Comparison of ENCODE assay signal across 27 cellular contexts in genomic region chr1:236875975-236876374, GRCh38.
"Had no signal": no experiment of that assay in that cellular context is flagged by ENCODE, and none has a peak within 500 bp of the region (broad histone marks: within the 10 kb centered on the region; RNA-seq: fewer than 3 reads in every experiment).

No MANE protein-coding gene starts in this region.

- H3K4me1 ChIP-seq: adrenal gland had no signal

- FAIRE-seq: bronchial epithelial cell had no signal

- H3K9me3 ChIP-seq: adrenal gland, body of pancreas, MG63 had no signal

- DNase-seq: activated B cell treated with CpG ODN at 0.5 μM for 24 hours; activated CD4-positive, alpha-beta T cell treated with anti-CD3 and anti-CD28 coated beads for 1 hour; activated CD4-positive, alpha-beta T cell treated with anti-CD3 and anti-CD28 coated beads, Interleukin-2, amount 10 ng/mL, durations not matched to agents 24 days and 14 days; activated CD4-positive, alpha-beta T cell treated with anti-CD3 and anti-CD28 coated beads, Interleukin-2, amount 50 U/mL, for 48 hours; activated CD8-positive, alpha-beta memory T cell treated with anti-CD3 and anti-CD28 coated beads, Interleukin-2, amount 10 ng/mL, durations not matched to agents 7 days and 5 days; activated gamma-delta T cell; activated naive CD4-positive, alpha-beta T cell treated with anti-CD3 and anti-CD28 coated beads for 36 hours; activated T-cell treated with anti-CD3 and anti-CD28 coated beads, Interleukin-2, amount 50 U/mL, for 24 hours; adrenal gland; anterior cingulate cortex; body of pancreas; central memory CD4-positive, alpha-beta T cell; MG63; MV-4-11; NCI-H1105; NCI-H1436; NCI-H1694 treated with DMSO at 0.1 percent for 48 hours; NCI-H2029 treated with DMSO at 0.1 percent for 48 hours; NCI-H446; NCI-H524; PC-9; SHP77 treated with DMSO at 0.1 percent for 48 hours had no signal

- H3K27ac Mint-ChIP-seq: activated B cell treated with CpG ODN at 0.5 μM for 24 hours; activated CD4-positive, alpha-beta T cell treated with anti-CD3 and anti-CD28 coated beads, Interleukin-2, amount 10 ng/mL, durations not matched to agents 24 days and 14 days; activated CD8-positive, alpha-beta memory T cell treated with anti-CD3 and anti-CD28 coated beads, Interleukin-2, amount 10 ng/mL, durations not matched to agents 7 days and 5 days; activated naive CD4-positive, alpha-beta T cell treated with anti-CD3 and anti-CD28 coated beads for 36 hours; activated naive CD8-positive, alpha-beta T cell; activated T-cell treated with anti-CD3 and anti-CD28 coated beads, Interleukin-2, amount 50 U/mL, for 24 hours; activated T-helper 17 cell treated with anti-CD3 and anti-CD28 coated beads, Interleukin-2, amount 50 U/mL, for 72 hours; T-helper 1 cell treated with Interleukin-12 subunit alpha and Interleukin-12 subunit beta and Interleukin-4 antibody, amounts not matched to agents 30 μg/mL and 1 μg/mL, for 36 hours had no signal

- H3K4me1 Mint-ChIP-seq: activated B cell treated with CpG ODN at 0.5 μM for 24 hours; activated CD4-positive, alpha-beta T cell treated with anti-CD3 and anti-CD28 coated beads, Interleukin-2, amount 10 ng/mL, durations not matched to agents 24 days and 14 days; activated CD8-positive, alpha-beta memory T cell treated with anti-CD3 and anti-CD28 coated beads, Interleukin-2, amount 10 ng/mL, durations not matched to agents 7 days and 5 days; activated T-helper 17 cell treated with anti-CD3 and anti-CD28 coated beads, Interleukin-2, amount 50 U/mL, for 72 hours had no signal

- H3K27me3 Mint-ChIP-seq: activated B cell treated with CpG ODN at 0.5 μM for 24 hours; activated CD4-positive, alpha-beta T cell treated with anti-CD3 and anti-CD28 coated beads, Interleukin-2, amount 10 ng/mL, durations not matched to agents 24 days and 14 days; activated CD8-positive, alpha-beta memory T cell treated with anti-CD3 and anti-CD28 coated beads, Interleukin-2, amount 10 ng/mL, durations not matched to agents 7 days and 5 days; activated naive CD8-positive, alpha-beta T cell; activated T-cell treated with anti-CD3 and anti-CD28 coated beads, Interleukin-2, amount 50 U/mL, for 24 hours; activated T-helper 17 cell treated with anti-CD3 and anti-CD28 coated beads, Interleukin-2, amount 50 U/mL, for 72 hours had no signal

- H3K9me3 Mint-ChIP-seq: activated B cell treated with CpG ODN at 0.5 μM for 24 hours; activated CD4-positive, alpha-beta T cell treated with anti-CD3 and anti-CD28 coated beads, Interleukin-2, amount 10 ng/mL, durations not matched to agents 24 days and 14 days; activated naive CD4-positive, alpha-beta T cell treated with anti-CD3 and anti-CD28 coated beads for 36 hours; activated T-cell treated with anti-CD3 and anti-CD28 coated beads, Interleukin-2, amount 50 U/mL, for 24 hours; activated T-helper 17 cell treated with anti-CD3 and anti-CD28 coated beads, Interleukin-2, amount 50 U/mL, for 72 hours; T-helper 1 cell treated with Interleukin-12 subunit alpha and Interleukin-12 subunit beta and Interleukin-4 antibody, amounts not matched to agents 30 μg/mL and 1 μg/mL, for 36 hours had no signal

- H3K4me3 Mint-ChIP-seq: activated B cell treated with CpG ODN at 0.5 μM for 24 hours; activated CD4-positive, alpha-beta T cell treated with anti-CD3 and anti-CD28 coated beads, Interleukin-2, amount 10 ng/mL, durations not matched to agents 24 days and 14 days; activated CD8-positive, alpha-beta memory T cell treated with anti-CD3 and anti-CD28 coated beads, Interleukin-2, amount 10 ng/mL, durations not matched to agents 7 days and 5 days; activated naive CD4-positive, alpha-beta T cell treated with anti-CD3 and anti-CD28 coated beads for 36 hours; activated naive CD8-positive, alpha-beta T cell; activated T-cell treated with anti-CD3 and anti-CD28 coated beads, Interleukin-2, amount 50 U/mL, for 24 hours; activated T-helper 17 cell treated with anti-CD3 and anti-CD28 coated beads, Interleukin-2, amount 50 U/mL, for 72 hours; T-helper 1 cell treated with Interleukin-12 subunit alpha and Interleukin-12 subunit beta and Interleukin-4 antibody, amounts not matched to agents 30 μg/mL and 1 μg/mL, for 36 hours had no signal

- H3K27me3 ChIP-seq: adrenal gland, body of pancreas, MG63 had no signal

- ATAC-seq: activated CD8-positive, alpha-beta memory T cell treated with anti-CD3 and anti-CD28 coated beads, Interleukin-2, amount 10 ng/mL, durations not matched to agents 7 days and 5 days; activated T-helper 17 cell treated with anti-CD3 and anti-CD28 coated beads, Interleukin-2, amount 50 U/mL, for 72 hours; body of pancreas had no signal

- H3K4me3 ChIP-seq: adrenal gland, body of pancreas, MG63, PC-9 had no signal

- H3K27ac ChIP-seq: adrenal gland, body of pancreas, KMS-11, PC-9 had no signal
